20 cellular contexts compared by ENCODE assay signal in the genomic region with DNA sequence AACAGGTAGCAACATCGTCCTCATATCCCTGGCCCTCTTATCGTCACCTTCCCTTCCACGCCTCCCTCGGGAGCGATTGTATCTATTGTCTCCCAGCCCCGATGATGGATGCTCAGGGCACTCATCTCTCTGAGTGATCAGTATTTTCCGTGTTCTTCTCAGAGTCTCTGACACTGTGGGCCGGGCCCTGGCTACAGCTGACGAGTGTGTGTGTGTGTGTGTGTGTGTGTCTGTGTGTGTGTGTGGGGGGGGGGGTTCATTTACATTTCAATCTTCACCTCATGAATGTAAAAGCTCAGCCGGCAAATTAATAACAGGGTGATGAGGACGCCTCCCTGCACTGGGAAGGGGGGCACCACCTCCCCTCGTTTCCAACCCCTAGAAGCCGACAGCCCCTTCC.
DNase-seq lines count a peak whose midpoint lies in the region; ATAC-seq and TF ChIP-seq lines count a peak whose summit lies in the region.
"Had no signal": no experiment of that assay in that cellular context is flagged by ENCODE, and none has a peak within 500 bp of the region (broad histone marks: within the 10 kb centered on the region; RNA-seq: fewer than 3 reads in every experiment).

No MANE protein-coding gene starts in this region.

- no peaks in the 10 kb centered on the region for H3K36me3 ChIP-seq in H7 (replicated peaks; ENCODE audit: control insufficient read depth, insufficient read depth, low read length)
- H3K36me3 ChIP-seq in mesendoderm (ENCODE audit: control insufficient read depth, insufficient read depth, low read length) = no peaks in the 10 kb centered on the region
- H3K36me3 ChIP-seq in GM23248 (ENCODE audit: low read depth) = no peaks in the 10 kb centered on the region

- H3K27ac ChIP-seq in mesendoderm (ENCODE audit: low read depth, low read length) (no peak overlapping the region), GM23248 (no peak overlapping the region)
- H3K27ac ChIP-seq: PC-9, RWPE1 had no signal

- H4K20me1 ChIP-seq in GM23248 (ENCODE audit: insufficient read depth) = no peaks in the 10 kb centered on the region

- no peak overlapping the region for H4K8ac ChIP-seq in mesendoderm (ENCODE audit: low read depth, low read length)

- H3K27me3 Mint-ChIP-seq in WTC11 (ENCODE audit: low read depth) (peaks cover 3% of the 10 kb centered on the region), type B pancreatic cell (peaks cover 53% of the 10 kb centered on the region)
- H3K27me3 Mint-ChIP-seq in natural killer cell treated with Interleukin-12 subunit alpha and Interleukin-12 subunit beta and Interleukin-15 and Interleukin-18, amount 100 ng/mL, for 72 hours = peaks cover 9 to 24% of the 10 kb centered on the region in 2 donors

- H3K4me1 Mint-ChIP-seq in WTC11 (peaks cover 48% of the 10 kb centered on the region), type B pancreatic cell (ENCODE audit: unreplicated experiment) (peaks cover 7% of the 10 kb centered on the region)
- no peaks in the 10 kb centered on the region for H3K4me1 Mint-ChIP-seq in natural killer cell treated with Interleukin-12 subunit alpha and Interleukin-12 subunit beta and Interleukin-15 and Interleukin-18, amount 100 ng/mL, for 72 hours (ENCODE audit: low read depth in 2 of 2)
- H3K4me1 Mint-ChIP-seq: CD14-positive monocyte had no signal

- H3K56ac ChIP-seq in mesendoderm (ENCODE audit: low read length) = no peak overlapping the region

- H3K23ac ChIP-seq in mesendoderm (ENCODE audit: low read length) = no peak overlapping the region

- H3K36me3 Mint-ChIP-seq in WTC11 (no peaks in the 10 kb centered on the region), type B pancreatic cell (no peaks in the 10 kb centered on the region)
- H3K36me3 Mint-ChIP-seq in natural killer cell treated with Interleukin-12 subunit alpha and Interleukin-12 subunit beta and Interleukin-15 and Interleukin-18, amount 100 ng/mL, for 72 hours = no peaks in the 10 kb centered on the region

- H3K4me2 ChIP-seq in mesendoderm (ENCODE audit: low read length) (no peak overlapping the region), GM23248 (ENCODE audit: unreplicated experiment) (no peak overlapping the region)
- H3K4me2 ChIP-seq: PC-9 had no signal

- no peak overlapping the region for H2BK15ac ChIP-seq in mesendoderm (replicated peaks; ENCODE audit: low read depth)

- no peak overlapping the region for H3K4ac ChIP-seq in mesendoderm (ENCODE audit: low read depth, low read length)

- ATAC-seq in WTC11 = peak; percentile 12
- no peak for ATAC-seq in natural killer cell treated with Interleukin-12 subunit alpha and Interleukin-12 subunit beta and Interleukin-15 and Interleukin-18, amount 100 ng/mL, for 72 hours
- ATAC-seq: HCT116, SK-N-SH treated with all-trans-retinoic acid at 6 μM for 48 hours had no signal

- no peaks in the 10 kb centered on the region for H3K27me3 ChIP-seq in H7 (ENCODE audit: control insufficient read depth, insufficient read depth, low read length)
- no peaks in the 10 kb centered on the region for H3K27me3 ChIP-seq in mesendoderm (ENCODE audit: insufficient read depth, low read length, poor library complexity)
- no peaks in the 10 kb centered on the region for H3K27me3 ChIP-seq in GM23248 (replicated peaks; ENCODE audit: insufficient read depth)

- in situ Hi-C loops in GM23248 (cut with MboI) = no loop called here

- TF ChIP-seq CTCF in WTC11 (IDR thresholded peaks at IDR 0.05) = no peak
- no peak for TF ChIP-seq CTCF in type B pancreatic cell (conservative IDR thresholded peaks at IDR 0.05)

- H3K4me1 ChIP-seq in mesendoderm (ENCODE audit: control insufficient read depth, low read depth, low read length) (no peaks in the 10 kb centered on the region), GM23248 (ENCODE audit: insufficient read depth) (no peaks in the 10 kb centered on the region)

- H3K9me3 Mint-ChIP-seq in WTC11 (no peaks in the 10 kb centered on the region), type B pancreatic cell (no peaks in the 10 kb centered on the region)
- no peaks in the 10 kb centered on the region for H3K9me3 Mint-ChIP-seq in natural killer cell treated with Interleukin-12 subunit alpha and Interleukin-12 subunit beta and Interleukin-15 and Interleukin-18, amount 100 ng/mL, for 72 hours

- no peak overlapping the region for H3K4me3 ChIP-seq in H7 (ENCODE audit: insufficient read depth, low read depth, low read length)
- H3K4me3 ChIP-seq in mesendoderm (ENCODE audit: low read length) = no peak overlapping the region
- H3K4me3 ChIP-seq in GM23248 = no peak overlapping the region
- H3K4me3 ChIP-seq: PC-9 had no signal

- no peak overlapping the region for H2BK5ac ChIP-seq in mesendoderm (ENCODE audit: low read length)

- no peak overlapping the region for H4K5ac ChIP-seq in mesendoderm (ENCODE audit: low read length)

- H3K9me3 ChIP-seq in GM23248 (ENCODE audit: low read depth) = no peaks in the 10 kb centered on the region

- H3K27ac Mint-ChIP-seq in WTC11 (peak overlapping the region; percentile 65), type B pancreatic cell (no peak overlapping the region)
- H3K27ac Mint-ChIP-seq in natural killer cell treated with Interleukin-12 subunit alpha and Interleukin-12 subunit beta and Interleukin-15 and Interleukin-18, amount 100 ng/mL, for 72 hours = no peak overlapping the region

- no peak overlapping the region for H2AFZ ChIP-seq in GM23248
- H2AFZ ChIP-seq: PC-9 had no signal

- WGBS in mesendoderm (ENCODE audit: extremely low coverage, insufficient coverage, low lambda C conversion rate) = no CpG with 5 or more reads among the region's 13 CpGs
- 14 to 19% methylated on average over 13 of the region's 13 CpGs for WGBS in GM23248 (ENCODE audit: low coverage in 1 of 2, low lambda C conversion rate in 2 of 2, missing lambda C conversion rate in 2 of 2), 2 experiments

- H3K79me2 ChIP-seq in mesendoderm (ENCODE audit: control insufficient read depth, insufficient read depth, low read length) (no peaks in the 10 kb centered on the region), GM23248 (ENCODE audit: insufficient read depth) (no peaks in the 10 kb centered on the region)

- DNase-seq in H7 = peak; percentile 60
- no peak for DNase-seq in WTC11 (ENCODE audit: low spot score)
- DNase-seq in mesendoderm = peak; percentile 26
- DNase-seq in type B pancreatic cell (ENCODE audit: extremely low spot score, unreplicated experiment) = no peak
- no peak for DNase-seq in natural killer cell treated with Interleukin-12 subunit alpha and Interleukin-12 subunit beta and Interleukin-15 and Interleukin-18, amount 100 ng/mL, for 72 hours (ENCODE audit: low spot score)
- no peak for DNase-seq in occipital lobe (lab: John Stamatoyannopoulos, UW)
- no peak for DNase-seq in GM23248
- DNase-seq: DMS79, MM.1S, NCI-H1092, NCI-H1436 treated with DMSO at 0.1 percent for 48 hours, NCI-H2029, NCI-H510A treated with DMSO at 0.1 percent for 48 hours, NCI-H774, PC-9, SIG-M5 had no signal

- CTCF ChIA-PET in WTC11 (lab: Charles Lee) = no interaction called here

- no peak overlapping the region for H2BK120ac ChIP-seq in mesendoderm (ENCODE audit: low read depth, low read length)

- no peak overlapping the region for H2AK5ac ChIP-seq in mesendoderm (ENCODE audit: low read length)

- POLR2A ChIA-PET in WTC11 (lab: Charles Lee) = no interaction called here

- H3K4me3 Mint-ChIP-seq in WTC11 (peak overlapping the region; percentile 55; the same call in 1 of the 2 replicates), type B pancreatic cell (peak overlapping the region; percentile 66)
- no peak overlapping the region for H3K4me3 Mint-ChIP-seq in natural killer cell treated with Interleukin-12 subunit alpha and Interleukin-12 subunit beta and Interleukin-15 and Interleukin-18, amount 100 ng/mL, for 72 hours

- no peak overlapping the region for H3K9ac ChIP-seq in mesendoderm (ENCODE audit: low read length)
- H3K9ac ChIP-seq in GM23248 = no peak overlapping the region

- no peaks in the 10 kb centered on the region for H3F3A ChIP-seq in GM23248 (ENCODE audit: insufficient read depth)

- H3K9me2 ChIP-seq in GM23248 (ENCODE audit: insufficient read depth) = no peaks in the 10 kb centered on the region

- H3K79me1 ChIP-seq in mesendoderm (ENCODE audit: low read length) = no peaks in the 10 kb centered on the region

- no peak overlapping the region for H3K18ac ChIP-seq in mesendoderm (ENCODE audit: low read length)

TF ChIP-seq in WTC11, 78 proteins besides CTCF, POLR2A, EP300 and RAD21 (continues in another document):
- TF ChIP-seq NFYB (CRISPR knock-in tag; conservative IDR thresholded peaks at IDR 0.05; ENCODE audit: low read depth) = no peak
- TF ChIP-seq, protein P1, sequence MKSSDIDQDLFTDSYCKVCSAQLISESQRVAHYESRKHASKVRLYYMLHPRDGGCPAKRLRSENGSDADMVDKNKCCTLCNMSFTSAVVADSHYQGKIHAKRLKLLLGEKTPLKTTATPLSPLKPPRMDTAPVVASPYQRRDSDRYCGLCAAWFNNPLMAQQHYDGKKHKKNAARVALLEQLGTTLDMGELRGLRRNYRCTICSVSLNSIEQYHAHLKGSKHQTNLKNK (CRISPR knock-in tag; IDR thresholded peaks at IDR 0.05) = no peak
- TF ChIP-seq, protein P2, sequence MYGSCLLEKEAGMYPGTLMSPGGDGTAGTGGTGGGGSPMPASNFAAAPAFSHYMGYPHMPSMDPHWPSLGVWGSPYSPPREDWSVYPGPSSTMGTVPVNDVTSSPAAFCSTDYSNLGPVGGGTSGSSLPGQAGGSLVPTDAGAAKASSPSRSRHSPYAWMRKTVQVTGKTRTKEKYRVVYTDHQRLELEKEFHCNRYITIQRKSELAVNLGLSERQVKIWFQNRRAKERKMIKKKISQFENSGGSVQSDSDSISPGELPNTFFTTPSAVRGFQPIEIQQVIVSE (CRISPR knock-in tag; IDR thresholded peaks at IDR 0.05; ENCODE audit: borderline replicate concordance) = no peak
- TF ChIP-seq CREM (CRISPR knock-in tag; IDR thresholded peaks at IDR 0.05) = no peak
- TF ChIP-seq GABPB1 (CRISPR knock-in tag; IDR thresholded peaks at IDR 0.05) = no peak

Comparison
In these comparisons a context has a peak if more than half of its experiments do, and no peak if none do; other contexts are left out.
1. DNase-seq: peak in H7 (single experiment) and mesendoderm (single experiment); none in WTC11 (single experiment), type B pancreatic cell (single experiment), natural killer cell treated with Interleukin-12 subunit alpha and Interleukin-12 subunit beta and Interleukin-15 and Interleukin-18, amount 100 ng/mL, for 72 hours (single experiment), occipital lobe (single experiment) and GM23248 (single experiment).